ENCODE assay signal across 1 cellular context in the genomic region with DNA sequence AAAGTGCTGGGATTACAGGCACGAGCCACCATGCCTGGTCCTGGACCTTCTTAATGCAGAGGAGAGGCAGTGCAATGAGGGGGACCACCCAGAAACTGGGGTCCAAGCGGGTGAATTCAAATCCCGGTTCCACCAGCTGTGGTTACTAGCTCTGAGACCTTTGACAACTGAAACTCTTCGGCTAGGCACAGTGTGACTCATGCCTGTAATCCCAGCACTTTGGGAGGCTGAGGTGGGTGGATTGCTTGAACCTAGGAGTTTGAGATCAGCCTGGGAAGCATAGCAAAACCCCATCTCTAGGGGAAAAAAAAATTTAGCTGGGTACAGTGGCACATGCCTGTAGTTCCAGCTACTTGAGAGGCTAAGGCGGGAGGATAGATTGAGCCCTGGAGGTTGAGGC.
TF ChIP-seq lines count a peak whose summit lies in the region.

No MANE protein-coding gene starts in this region.

TF ChIP-seq in GM12878, 131 proteins besides CTCF, POLR2A, EP300 and RAD21:
- TF ChIP-seq ZNF622 (IDR thresholded peaks at IDR 0.05), result no peak
- TF ChIP-seq STAT1 (conservative IDR thresholded peaks at IDR 0.05), result no peak
- TF ChIP-seq, protein P1, sequence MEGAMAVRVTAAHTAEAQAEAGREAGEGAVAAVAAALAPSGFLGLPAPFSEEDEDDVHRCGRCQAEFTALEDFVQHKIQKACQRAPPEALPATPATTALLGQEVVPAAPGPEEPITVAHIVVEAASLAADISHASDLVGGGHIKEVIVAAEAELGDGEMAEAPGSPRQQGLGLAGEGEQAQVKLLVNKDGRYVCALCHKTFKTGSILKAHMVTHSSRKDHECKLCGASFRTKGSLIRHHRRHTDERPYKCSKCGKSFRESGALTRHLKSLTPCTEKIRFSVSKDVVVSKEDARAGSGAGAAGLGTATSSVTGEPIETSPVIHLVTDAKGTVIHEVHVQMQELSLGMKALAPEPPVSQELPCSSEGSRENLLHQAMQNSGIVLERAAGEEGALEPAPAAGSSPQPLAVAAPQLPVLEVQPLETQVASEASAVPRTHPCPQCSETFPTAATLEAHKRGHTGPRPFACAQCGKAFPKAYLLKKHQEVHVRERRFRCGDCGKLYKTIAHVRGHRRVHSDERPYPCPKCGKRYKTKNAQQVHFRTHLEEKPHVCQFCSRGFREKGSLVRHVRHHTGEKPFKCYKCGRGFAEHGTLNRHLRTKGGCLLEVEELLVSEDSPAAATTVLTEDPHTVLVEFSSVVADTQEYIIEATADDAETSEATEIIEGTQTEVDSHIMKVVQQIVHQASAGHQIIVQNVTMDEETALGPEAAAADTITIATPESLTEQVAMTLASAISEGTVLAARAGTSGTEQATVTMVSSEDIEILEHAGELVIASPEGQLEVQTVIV (IDR thresholded peaks at IDR 0.05; ENCODE audit: borderline replicate concordance, partially characterized antibody), result no peak
- TF ChIP-seq TCF7 (IDR thresholded peaks at IDR 0.05; ENCODE audit: borderline replicate concordance), result no peak
- TF ChIP-seq IKZF2 (IDR thresholded peaks at IDR 0.05), result peak in 1 of 2 experiments; percentile 23; a peak in 1 of 4 replicates
- no peak for TF ChIP-seq NFXL1 (IDR thresholded peaks at IDR 0.05; ENCODE audit: borderline replicate concordance)
- TF ChIP-seq RUNX3 (IDR thresholded peaks at IDR 0.05; ENCODE audit: low read length), result 0 out of 2 replicates have a peak, but pooled peaks have one; percentile 11
TF ChIP-seq in GM12878: peak in this region for 2.
